In genomic region chr11:104992781-104993180, GRCh38 we compare ENCODE assay signal across 8 cellular contexts. TPM values are rescaled to one million over a fixed set of nuclear protein-coding genes. Genes with fewer than 3 reads are reported as not detected.
"Had no signal": no experiment of that assay in that cellular context is flagged by ENCODE, and none has a peak within 500 bp of the region (broad histone marks: within the 10 kb centered on the region; RNA-seq: fewer than 3 reads in every experiment).

No MANE protein-coding gene starts in this region.

- H3K27ac ChIP-seq: HL-60 had no signal

- ATAC-seq: K562 had no signal

- H3K4me3 ChIP-seq: K562 had no signal

- DNase-seq: IMR-90, KBM-7, KG1 had no signal

- FAIRE-seq: HTR-8/SVneo, K562 had no signal

RNA-seq across cellular contexts. Expression of gene CASP5, which starts 30.2 kb away (rescaled TPM):
- total RNA-seq: HT-29, HT1080, IMR-90, K562 had no signal
- polyA plus RNA-seq: IMR-90, K562 had no signal

RNA-seq across cellular contexts. Expression of gene CASP1, which starts 42.2 kb away (rescaled TPM):
- total RNA-seq: HT-29, K562 had no signal
- polyA plus RNA-seq: K562 had no signal

RNA-seq across cellular contexts. Expression of gene CARD16, which starts 52.4 kb away (rescaled TPM):
- total RNA-seq: HT-29 had no signal
- polyA plus RNA-seq: K562 had no signal
